9 cellular contexts compared by ENCODE assay signal in genomic region chr4:107035711-107036601, GRCh38. TPM values are rescaled to one million over a fixed set of nuclear protein-coding genes. Genes with fewer than 3 reads are reported as not detected.
DNase-seq lines count a peak whose midpoint lies in the region; ATAC-seq and TF ChIP-seq lines count a peak whose summit lies in the region.
"Had no signal": no experiment of that assay in that cellular context is flagged by ENCODE, and none has a peak within 500 bp of the region (broad histone marks: within the 10 kb centered on the region; RNA-seq: fewer than 3 reads in every experiment).

Gene DKK2, minus strand, starts transcription at chr4:107036313. Its CDS starts 722 bp downstream, at chr4:107035591.

- H3K4me3 ChIP-seq in BJ (ENCODE audit: low read depth, low read length) = peak within 1 kb of the TSS; percentile 35
- H3K4me3 ChIP-seq in right cardiac atrium (ENCODE audit: low read length) = peak within 1 kb of the TSS; percentile 33
- peak within 1 kb of the TSS; percentile 51 for H3K4me3 ChIP-seq in retinal pigment epithelial cell (ENCODE audit: low read length)

- no peaks in the 10 kb centered on the region for H3K36me3 ChIP-seq in BJ (ENCODE audit: control insufficient read depth, insufficient read depth, low read length)

- peaks cover 41% of the 10 kb centered on the region for H3K27me3 ChIP-seq in BJ (ENCODE audit: control insufficient read depth, insufficient read depth, low read length)
- no peaks in the 10 kb centered on the region for H3K27me3 ChIP-seq in right cardiac atrium (ENCODE audit: control insufficient read depth, insufficient read depth)

- POLR2A ChIA-PET in BJ (lab: Charles Lee) = no interaction called here

- DNase-seq in BJ (ENCODE audit: low read depth) (no peak), right cardiac atrium (peak; percentile 24 to 67 (median 46)), retinal pigment epithelial cell (ENCODE audit: low read depth) (no peak), left lobe of liver (ENCODE audit: low spot score) (no peak)
- peak; percentile 52 for DNase-seq in activated CD8-positive, alpha-beta memory T cell treated with anti-CD3 and anti-CD28 coated beads, Interleukin-2, amount 50 U/mL, for 48 hours

- CTCF ChIA-PET in BJ (lab: Yijun Ruan, JAX) = interaction anchor here (1.3 to 1.7 kb wide), 2 partner anchors 147 to 702 kb away, joined by 3 to 8 read pairs; no protein-coding TSS in a partner anchor

- H3K27ac ChIP-seq in right cardiac atrium (ENCODE audit: low read length) = no peak within 1 kb of the TSS

- TF ChIP-seq CTCF in BJ (IDR thresholded peaks at IDR 0.05; ENCODE audit: insufficient read depth, low read depth, low read length) = no peak
- TF ChIP-seq CTCF in retinal pigment epithelial cell (conservative IDR thresholded peaks at IDR 0.05; ENCODE audit: low read depth, low read length) = no peak

- under 1% methylated on average over 45 of the region's 45 CpGs for WGBS in right cardiac atrium

- H3K4me1 ChIP-seq in right cardiac atrium (ENCODE audit: control insufficient read depth, insufficient read depth, low read length) = no peaks in the 10 kb centered on the region

- intact Hi-C loops in right cardiac atrium (cut with DNase I) = no loop called here

- H3K9me3 ChIP-seq in right cardiac atrium (ENCODE audit: control insufficient read depth, low read length) = no peaks in the 10 kb centered on the region

- peak; percentile 45 for ATAC-seq in HG02885 (IDR thresholded peaks at IDR 0.05; ENCODE audit: poor library complexity, unreplicated experiment)
- ATAC-seq in right cardiac atrium = peak; percentile 51 to 53
- ATAC-seq in esophagus mucosa = no peak
- no peak for ATAC-seq in left lobe of liver
- ATAC-seq in HG02623 (IDR thresholded peaks at IDR 0.05; ENCODE audit: unreplicated experiment) = no peak
- ATAC-seq: HCT116 had no signal

RNA-seq across cellular contexts. Expression of gene DKK2, which starts in this region (rescaled TPM):
- polyA plus RNA-seq in BJ (2011; rRNA removed) (0.25 and 0.37 TPM in 2 replicates), right cardiac atrium (0.91 TPM)
- 0.09 and 0.10 TPM in 2 replicates for polyA minus RNA-seq in BJ (2011; rRNA and poly(A)+ RNA removed)
- total RNA-seq in right cardiac atrium (1 to 10 TPM; 1.0 to 4.0 (median 3.0) TPM), esophagus mucosa (not detected), left lobe of liver (not detected)

Comparison
In these comparisons a context has a peak if more than half of its experiments do, and no peak if none do; other contexts are left out.
1. DNase-seq: peak in activated CD8-positive, alpha-beta memory T cell treated with anti-CD3 and anti-CD28 coated beads, Interleukin-2, amount 50 U/mL, for 48 hours (single experiment) and right cardiac atrium (3 of 3); none in BJ (single experiment), retinal pigment epithelial cell (single experiment) and left lobe of liver (single experiment).
2. ATAC-seq: peak in HG02885 (single experiment) and right cardiac atrium (2 of 2); none in esophagus mucosa (single experiment), left lobe of liver (single experiment) and HG02623 (single experiment).
3. Peak in every context shown above with its lines, with median percentiles within 50 percentile points of each other: H3K4me3 ChIP-seq.